8 cellular contexts compared by ENCODE assay signal in the genomic region with DNA sequence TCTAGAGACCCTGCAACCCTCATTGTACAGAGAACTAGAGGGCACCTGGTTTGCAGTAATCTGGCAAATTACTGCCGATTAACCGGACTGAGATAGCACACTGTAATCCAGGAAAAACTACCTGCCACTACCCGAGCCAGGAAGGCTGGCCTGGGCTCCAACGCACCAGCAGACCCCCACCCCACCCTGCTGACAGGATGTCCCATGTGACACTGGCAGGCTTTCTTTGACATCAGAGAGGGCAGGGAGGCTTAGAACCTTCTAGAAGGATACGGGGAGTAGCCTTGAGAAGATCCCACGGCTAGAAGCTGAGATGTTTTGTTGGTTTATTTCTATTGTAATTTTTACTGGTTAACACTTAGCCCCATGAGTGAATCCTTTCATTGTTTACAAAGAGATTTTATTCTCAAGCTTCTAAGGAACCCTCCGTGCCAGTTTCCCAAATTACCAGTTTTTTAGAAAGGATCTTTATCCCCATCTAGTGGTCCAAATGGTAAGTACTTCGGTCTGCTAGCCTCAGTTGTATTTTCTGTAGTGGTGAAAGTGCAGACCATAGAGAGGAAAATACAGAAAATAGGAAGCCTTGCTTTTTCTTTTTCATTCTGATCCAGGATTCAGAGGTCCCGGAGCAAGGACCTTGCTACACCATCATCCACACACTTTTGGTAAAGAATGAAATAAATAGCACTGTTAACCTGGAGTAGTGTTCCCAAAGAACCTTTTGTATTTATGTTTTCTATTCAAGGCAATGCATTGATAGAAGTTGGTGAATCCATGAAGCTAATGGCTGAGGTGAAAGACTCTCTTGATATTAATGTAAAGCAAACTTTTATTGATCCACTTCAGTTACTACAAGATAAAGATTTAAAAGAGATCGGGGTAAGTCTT.
A peak's percentile ranks its signal among the peaks of the same experiment; 100 is the strongest.
DNase-seq lines count a peak whose midpoint lies in the region; ATAC-seq and TF ChIP-seq lines count a peak whose summit lies in the region.

No MANE protein-coding gene starts in this region.

- peaks cover 6% of the 10 kb centered on the region for H3K9me3 Mint-ChIP-seq in mesothelial cell of epicardium

- no peak overlapping the region for H3K4me3 ChIP-seq in cardiac fibroblast (replicated peaks in 1 of 2; ENCODE audit: low read depth in 2 of 2, low read length in 2 of 2)

- TF ChIP-seq CTCF in cardiac fibroblast (IDR thresholded peaks at IDR 0.05; ENCODE audit: low read depth, low read length) (peak; percentile 64), mesothelial cell of epicardium (IDR thresholded peaks at IDR 0.05; ENCODE audit: unreplicated experiment) (peak; percentile 43)

- H3K36me3 Mint-ChIP-seq in mesothelial cell of epicardium, result peaks cover 7% of the 10 kb centered on the region

- no peak for ATAC-seq in GM21423 (IDR thresholded peaks at IDR 0.05; ENCODE audit: unreplicated experiment)

- no peaks in the 10 kb centered on the region for H3K4me1 Mint-ChIP-seq in mesothelial cell of epicardium

- H3K27ac Mint-ChIP-seq in mesothelial cell of epicardium, result no peak overlapping the region

- no peaks in the 10 kb centered on the region for H3K27me3 Mint-ChIP-seq in mesothelial cell of epicardium (ENCODE audit: low read depth)

- no peak overlapping the region for H3K4me3 Mint-ChIP-seq in mesothelial cell of epicardium

- peak; percentile 30 for DNase-seq in DMS114 treated with DMSO at 0.1 percent for 48 hours (lab: John Stamatoyannopoulos, UW; ENCODE audit: unreplicated experiment)
- peak; percentile 20 for DNase-seq in LoVo (ENCODE audit: low spot score)
- peak; percentile 46 to 52 for DNase-seq in cardiac fibroblast (ENCODE audit: low read depth in 2 of 2)
- no peak for DNase-seq in mesothelial cell of epicardium (ENCODE audit: low spot score in 2 of 2, unreplicated experiment in 2 of 2)
- no peak for DNase-seq in activated CD4-positive, alpha-beta T cell treated with anti-CD3 and anti-CD28 coated beads for 48 hours
- no peak for DNase-seq in stimulated activated naive CD4-positive, alpha-beta T cell (lab: John Stamatoyannopoulos, UW)
- DNase-seq in effector CD8-positive, alpha-beta T cell (lab: John Stamatoyannopoulos, UW), result no peak

Comparison
In these comparisons a context has a peak if more than half of its experiments do, and no peak if none do; other contexts are left out.
1. DNase-seq: peak in DMS114 treated with DMSO at 0.1 percent for 48 hours (single experiment), LoVo (single experiment) and cardiac fibroblast (2 of 2); none in mesothelial cell of epicardium (0 of 2), activated CD4-positive, alpha-beta T cell treated with anti-CD3 and anti-CD28 coated beads for 48 hours (single experiment), stimulated activated naive CD4-positive, alpha-beta T cell (0 of 6) and effector CD8-positive, alpha-beta T cell (single experiment).